Comparison of ENCODE assay signal across 24 cellular contexts in the genomic region with DNA sequence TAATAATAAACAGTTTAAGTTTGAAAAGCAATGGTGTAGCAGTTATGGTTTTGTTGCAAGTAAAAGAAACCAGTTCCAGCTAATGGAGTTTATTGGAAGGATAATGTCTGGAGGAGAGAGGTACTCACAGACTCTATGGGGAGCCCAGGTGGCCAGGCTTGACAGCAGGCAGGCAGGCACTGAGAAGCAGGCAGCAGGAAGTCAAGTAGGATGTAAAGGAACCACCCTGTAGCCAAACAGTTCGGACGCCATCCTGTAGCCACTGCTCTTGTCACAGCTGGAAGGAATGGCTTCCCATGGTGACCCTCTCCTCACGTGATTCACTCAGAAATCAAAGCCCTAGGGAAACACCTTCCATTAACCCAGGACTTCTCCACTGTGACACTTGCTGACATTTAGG.
"Had no signal": no experiment of that assay in that cellular context is flagged by ENCODE, and none has a peak within 500 bp of the region (broad histone marks: within the 10 kb centered on the region; RNA-seq: fewer than 3 reads in every experiment).

No MANE protein-coding gene starts in this region.

- H3K36me3 ChIP-seq: esophagus muscularis mucosa, gastrocnemius medialis, heart left ventricle, left lung, lower lobe of right lung had no signal

- DNase-seq: cortex of kidney; effector CD8-positive, alpha-beta T cell; effector memory CD8-positive, alpha-beta T cell; foreskin fibroblast; foreskin melanocyte; gastrocnemius medialis; heart left ventricle; hypothalamus; immature natural killer cell; islet precursor cell; kidney; kidney glomerular epithelial cell; left lung; left ventricle myocardium superior; lower lobe of right lung; mesenchymal stem cell; naive thymus-derived CD4-positive, alpha-beta T cell; natural killer cell had no signal

- H3K27ac Mint-ChIP-seq: dendritic cell treated with granulocyte-macrophage colony-stimulating factor and Interleukin-4, amounts not matched to agents 40 ng/mL and 50 ng/mL, for 4 days; effector memory CD8-positive, alpha-beta T cell; immature natural killer cell; mesothelial cell of epicardium; naive thymus-derived CD4-positive, alpha-beta T cell; natural killer cell had no signal

- H3K27ac ChIP-seq: esophagus muscularis mucosa, gastrocnemius medialis, heart left ventricle, hepatocyte, left lung, lower lobe of right lung had no signal

- H3K4me3 ChIP-seq: esophagus muscularis mucosa, gastrocnemius medialis, heart left ventricle, hepatocyte, left lung, lower lobe of right lung had no signal

- H3K4me1 ChIP-seq: esophagus muscularis mucosa, gastrocnemius medialis, heart left ventricle, left lung, lower lobe of right lung had no signal

- H3K4me3 Mint-ChIP-seq: dendritic cell treated with granulocyte-macrophage colony-stimulating factor and Interleukin-4, amounts not matched to agents 40 ng/mL and 50 ng/mL, for 4 days; effector memory CD8-positive, alpha-beta T cell; immature natural killer cell; mesothelial cell of epicardium; naive thymus-derived CD4-positive, alpha-beta T cell; natural killer cell had no signal

- H3K4me1 Mint-ChIP-seq: immature natural killer cell, mesothelial cell of epicardium, natural killer cell had no signal

- ATAC-seq: effector memory CD8-positive, alpha-beta T cell; gastrocnemius medialis; heart left ventricle; left lung; left ventricle myocardium superior; lower lobe of right lung; naive thymus-derived CD4-positive, alpha-beta T cell; natural killer cell had no signal

- H3K36me3 Mint-ChIP-seq: immature natural killer cell; naive thymus-derived CD4-positive, alpha-beta T cell; natural killer cell had no signal

- H3K9me3 Mint-ChIP-seq: dendritic cell treated with granulocyte-macrophage colony-stimulating factor and Interleukin-4, amounts not matched to agents 40 ng/mL and 50 ng/mL, for 4 days had no signal

- H3K27me3 ChIP-seq: gastrocnemius medialis, hepatocyte, left lung had no signal

- FAIRE-seq: colon, endothelial cell of umbilical vein, kidney had no signal

- H3K27me3 Mint-ChIP-seq: dendritic cell treated with granulocyte-macrophage colony-stimulating factor and Interleukin-4, amounts not matched to agents 40 ng/mL and 50 ng/mL, for 4 days had no signal

- H3K9me3 ChIP-seq: esophagus muscularis mucosa, gastrocnemius medialis, heart left ventricle, left lung, lower lobe of right lung had no signal
